9 cellular contexts compared by ENCODE assay signal in genomic region chr1:115706774-115707425, GRCh38.
DNase-seq lines count a peak whose midpoint lies in the region; ATAC-seq and TF ChIP-seq lines count a peak whose summit lies in the region.
"Had no signal": no experiment of that assay in that cellular context is flagged by ENCODE, and none has a peak within 500 bp of the region (broad histone marks: within the 10 kb centered on the region; RNA-seq: fewer than 3 reads in every experiment).

No MANE protein-coding gene starts in this region.

- ATAC-seq in GM19395 (IDR thresholded peaks at IDR 0.05; ENCODE audit: unreplicated experiment) = peak; percentile 73
- ATAC-seq in activated T-helper 17 cell treated with anti-CD3 and anti-CD28 coated beads, Interleukin-2, amount 50 U/mL, for 72 hours (replicated peaks) = peak; percentile 47
- ATAC-seq in HG02840 (IDR thresholded peaks at IDR 0.05; ENCODE audit: low FRiP score, unreplicated experiment) = no peak

- no peaks in the 10 kb centered on the region for H3K9me3 ChIP-seq in suprapubic skin
- H3K9me3 ChIP-seq: SJSA1 had no signal

- TF ChIP-seq POLR2A in suprapubic skin (IDR thresholded peaks at IDR 0.05) = no peak

- no peak overlapping the region for H3K27ac Mint-ChIP-seq in activated T-helper 17 cell treated with anti-CD3 and anti-CD28 coated beads, Interleukin-2, amount 50 U/mL, for 72 hours

- H3K27me3 ChIP-seq in suprapubic skin = no peaks in the 10 kb centered on the region
- H3K27me3 ChIP-seq: SJSA1 had no signal

- no peak overlapping the region for H3K4me3 Mint-ChIP-seq in activated T-helper 17 cell treated with anti-CD3 and anti-CD28 coated beads, Interleukin-2, amount 50 U/mL, for 72 hours

- WGBS in suprapubic skin = 49% methylated on average over 7 of the region's 7 CpGs

- no peaks in the 10 kb centered on the region for H3K36me3 ChIP-seq in suprapubic skin
- H3K36me3 ChIP-seq: SJSA1 had no signal

- H3K4me1 ChIP-seq in suprapubic skin = peaks cover 23% of the 10 kb centered on the region

- no peaks in the 10 kb centered on the region for H3K36me3 Mint-ChIP-seq in activated T-helper 17 cell treated with anti-CD3 and anti-CD28 coated beads, Interleukin-2, amount 50 U/mL, for 72 hours (ENCODE audit: low read depth)

- TF ChIP-seq EP300 in suprapubic skin (IDR thresholded peaks at IDR 0.05) = no peak

- H3K27ac ChIP-seq in suprapubic skin = no peak overlapping the region
- H3K27ac ChIP-seq: SJSA1 had no signal

- H3K4me1 Mint-ChIP-seq in activated T-helper 17 cell treated with anti-CD3 and anti-CD28 coated beads, Interleukin-2, amount 50 U/mL, for 72 hours = no peaks in the 10 kb centered on the region

- no peak overlapping the region for H3K4me3 ChIP-seq in suprapubic skin
- H3K4me3 ChIP-seq: SJSA1 had no signal

- no peaks in the 10 kb centered on the region for H3K9me3 Mint-ChIP-seq in activated T-helper 17 cell treated with anti-CD3 and anti-CD28 coated beads, Interleukin-2, amount 50 U/mL, for 72 hours

- DNase-seq in COR-L47 (lab: John Stamatoyannopoulos, UW) (peak; percentile 52), NCI-H146 (lab: John Stamatoyannopoulos, UW) (peak; percentile 54), iPS DF 19.7 (ENCODE audit: low read depth, low spot score) (peak; percentile 28), suprapubic skin (ENCODE audit: low spot score in 2 of 2) (no peak)
- DNase-seq in activated CD8-positive, alpha-beta memory T cell treated with anti-CD3 and anti-CD28 coated beads, Interleukin-2, amount 50 U/mL, for 48 hours = no peak

- TF ChIP-seq CTCF in suprapubic skin (IDR thresholded peaks at IDR 0.05) = peak; percentile 18 to 53

- H3K27me3 Mint-ChIP-seq in activated T-helper 17 cell treated with anti-CD3 and anti-CD28 coated beads, Interleukin-2, amount 50 U/mL, for 72 hours = peaks cover 25% of the 10 kb centered on the region

Comparison
In these comparisons a context has a peak if more than half of its experiments do, and no peak if none do; other contexts are left out.
1. DNase-seq: peak in COR-L47 (single experiment), NCI-H146 (single experiment) and iPS DF 19.7 (single experiment); none in suprapubic skin (0 of 2) and activated CD8-positive, alpha-beta memory T cell treated with anti-CD3 and anti-CD28 coated beads, Interleukin-2, amount 50 U/mL, for 48 hours (single experiment).